ENCODE assay signal across 8 cellular contexts in the genomic region with DNA sequence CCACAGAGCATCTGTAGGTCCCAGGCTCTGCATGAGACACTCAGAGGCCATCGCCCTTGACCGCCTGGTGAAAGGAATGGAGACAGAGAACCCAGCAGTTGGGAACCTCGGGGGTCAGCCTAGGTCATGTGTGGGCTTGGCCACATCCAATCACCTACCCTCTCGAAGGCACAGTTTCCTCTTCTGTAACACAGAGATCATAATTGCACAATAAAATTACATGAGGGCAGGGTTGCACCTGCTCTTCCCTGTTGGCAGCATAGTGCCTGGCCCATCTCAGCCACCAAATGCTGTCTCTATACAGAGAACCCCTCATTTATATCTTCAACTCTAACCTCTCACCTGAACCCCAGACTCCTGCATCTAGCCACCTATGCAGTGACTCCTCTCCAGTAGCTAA.
"Had no signal": no experiment of that assay in that cellular context is flagged by ENCODE, and none has a peak within 500 bp of the region (broad histone marks: within the 10 kb centered on the region; RNA-seq: fewer than 3 reads in every experiment).

No MANE protein-coding gene starts in this region.

- ATAC-seq: GM23338, HCT116, HepG2 had no signal

- H2AFZ ChIP-seq: GM23338 had no signal

- FAIRE-seq: HepG2 had no signal

- H3K4me3 Mint-ChIP-seq: GM23338, HFFc6, IgD-negative memory B cell had no signal

- H3K9me3 ChIP-seq: HAP-1 had no signal

- H3K4me3 ChIP-seq: GM23338, HAP-1 had no signal

- H3K9me3 Mint-ChIP-seq: GM23338, HFFc6 had no signal

- H3K4me1 ChIP-seq: HAP-1 had no signal

- DNase-seq: H7, HFFc6, KBM-7 had no signal

- H3K36me3 ChIP-seq: HAP-1 had no signal

- H3K27ac Mint-ChIP-seq: GM23338, HFFc6, IgD-negative memory B cell had no signal

- H3K4me2 ChIP-seq: GM23338 had no signal

- H3K4me1 Mint-ChIP-seq: GM23338 had no signal
